Comparison of ENCODE assay signal across 1 cellular context in genomic region chr10:79027147-79028055, GRCh38.
TF ChIP-seq lines count a peak whose summit lies in the region.

No MANE protein-coding gene starts in this region.

TF ChIP-seq in HEK293, 187 proteins besides CTCF, POLR2A, EP300 and RAD21 (continued from another document):
- TF ChIP-seq ZNF639 (tag by site-specific recombination; IDR thresholded peaks at IDR 0.05) (no peak), BCL11B (tag by site-specific recombination; IDR thresholded peaks at IDR 0.05; ENCODE audit: low read depth) (no peak), ZNF473 (tag by site-specific recombination; IDR thresholded peaks at IDR 0.05) (no peak), ZNF626 (tag by site-specific recombination; IDR thresholded peaks at IDR 0.05) (no peak), ZNF658 (tag by site-specific recombination; IDR thresholded peaks at IDR 0.05) (no peak), IKZF3 (tag by site-specific recombination; IDR thresholded peaks at IDR 0.05) (no peak), KLF16 (tag by site-specific recombination; IDR thresholded peaks at IDR 0.05) (no peak)
